8 cellular contexts compared by ENCODE assay signal in genomic region chr20:46089076-46089337, GRCh38. TPM values are rescaled to one million over a fixed set of nuclear protein-coding genes. Genes with fewer than 3 reads are reported as not detected.
DNase-seq lines count a peak whose midpoint lies in the region; ATAC-seq and TF ChIP-seq lines count a peak whose summit lies in the region.

No MANE protein-coding gene starts in this region.

- H3K4me1 Mint-ChIP-seq in brain (peaks cover 55% of the 10 kb centered on the region), memory B cell (peaks cover 36% of the 10 kb centered on the region)

- peaks cover 9% of the 10 kb centered on the region for H3K27me3 Mint-ChIP-seq in brain
- no peaks in the 10 kb centered on the region for H3K27me3 Mint-ChIP-seq in memory B cell

- DNase-seq in COLO668 (lab: John Stamatoyannopoulos, UW; ENCODE audit: unreplicated experiment), result peak; percentile 73
- no peak for DNase-seq in memory B cell (ENCODE audit: low spot score in 2 of 2)
- DNase-seq in dedifferentiated amniotic fluid mesenchymal stem cell (ENCODE audit: extremely low spot score), result no peak
- DNase-seq in SKM-1 treated with dmso at 0.1 percent for 144 hours (lab: John Stamatoyannopoulos, UW; ENCODE audit: unreplicated experiment), result no peak

- H3K36me3 Mint-ChIP-seq in brain (no peaks in the 10 kb centered on the region), memory B cell (peaks cover 5% of the 10 kb centered on the region)

- peak; percentile 2 for ATAC-seq in HG03135 (IDR thresholded peaks at IDR 0.05; ENCODE audit: unreplicated experiment)
- ATAC-seq in memory B cell (ENCODE audit: low read depth), result no peak
- ATAC-seq in GM18517 (IDR thresholded peaks at IDR 0.05; ENCODE audit: unreplicated experiment), result no peak
- no peak for ATAC-seq in HG03097 (IDR thresholded peaks at IDR 0.05; ENCODE audit: low FRiP score, unreplicated experiment)

- H3K4me3 Mint-ChIP-seq in brain (peak overlapping the region; percentile 90 to 94 (median 91)), memory B cell (peak overlapping the region; percentile 86)

- peak in 1 of 2 experiments; percentile 2 for TF ChIP-seq CTCF in brain (conservative IDR thresholded peaks at IDR 0.05)

- no peaks in the 10 kb centered on the region for H3K9me3 Mint-ChIP-seq in brain
- H3K9me3 Mint-ChIP-seq in memory B cell, result no peaks in the 10 kb centered on the region

- H3K27ac Mint-ChIP-seq in brain (peak overlapping the region; percentile 93 to 97 (median 97)), memory B cell (peak overlapping the region; percentile 90)

RNA-seq across cellular contexts. Expression of gene NCOA5, which starts 0.8 kb away (rescaled TPM):
- 22.0 TPM for polyA plus RNA-seq in brain (ENCODE audit: insufficient read depth, low read depth, low replicate concordance)

RNA-seq across cellular contexts. Expression of gene CD40, which starts 29.1 kb away (rescaled TPM):
- polyA plus RNA-seq in brain (ENCODE audit: insufficient read depth, low read depth, low replicate concordance), result 3.3 TPM

RNA-seq across cellular contexts. Expression of gene SLC12A5, which starts 60.0 kb away (rescaled TPM):
- polyA plus RNA-seq in brain (ENCODE audit: insufficient read depth, low read depth, low replicate concordance), result 66.5 TPM
